17 cellular contexts compared by ENCODE assay signal in genomic region chr19:52142001-52142595, GRCh38. TPM values are rescaled to one million over a fixed set of nuclear protein-coding genes. Genes with fewer than 3 reads are reported as not detected.
DNase-seq lines count a peak whose midpoint lies in the region; ATAC-seq, FAIRE-seq and TF ChIP-seq lines count a peak whose summit lies in the region.
"Had no signal": no experiment of that assay in that cellular context is flagged by ENCODE, and none has a peak within 500 bp of the region (broad histone marks: within the 10 kb centered on the region; RNA-seq: fewer than 3 reads in every experiment).

No MANE protein-coding gene starts in this region.

- TF ChIP-seq CTCF in PC-9 (conservative IDR thresholded peaks at IDR 0.05) (no peak), epithelial cell of esophagus (IDR thresholded peaks at IDR 0.05; ENCODE audit: insufficient read depth, low read depth, low read length, missing control alignments) (no peak), neural progenitor cell (IDR thresholded peaks at IDR 0.05) (no peak)

- H3K36me3 Mint-ChIP-seq in neural progenitor cell: peaks cover 13% of the 10 kb centered on the region

- intact Hi-C loops in PC-9 (cut with micrococcal nuclease; ENCODE audit: unreplicated experiment): no loop called here

- H2AFZ ChIP-seq in PC-9 (no peak overlapping the region), neural progenitor cell (replicated peaks) (no peak overlapping the region)
- H2AFZ ChIP-seq: GM23338 had no signal

- peak; percentile 52 for DNase-seq in HPDE6-E6E7 (ENCODE audit: extremely low spot score)
- peak; percentile 50 to 94 for DNase-seq in PC-9
- DNase-seq in epithelial cell of esophagus (ENCODE audit: low read depth): peak; percentile 95
- no peak for DNase-seq in neural progenitor cell (ENCODE audit: low spot score)
- DNase-seq in small intestine: no peak
- DNase-seq: CD8-positive, alpha-beta memory T cell; DMS 273 treated with DMSO at 0.1 percent for 48 hours; EL; Karpas-422; NCI-H187 treated with DMSO at 0.1 percent for 48 hours; NCI-H2171 treated with DMSO at 0.1 percent for 48 hours; NCI-H774; Peyer's patch had no signal

- CTCF ChIA-PET in PC-9 (lab: Charles Lee): no interaction called here

- ATAC-seq in GM21381 (IDR thresholded peaks at IDR 0.05; ENCODE audit: unreplicated experiment) (no peak), GM21447 (IDR thresholded peaks at IDR 0.05; ENCODE audit: unreplicated experiment) (no peak), GM18519 (IDR thresholded peaks at IDR 0.05; ENCODE audit: low FRiP score, unreplicated experiment) (no peak)
- ATAC-seq: GM23338 had no signal

- H3K4me1 ChIP-seq in PC-9 (replicated peaks; ENCODE audit: insufficient read depth) (peaks cover 24% of the 10 kb centered on the region), neural progenitor cell (peaks cover 6% of the 10 kb centered on the region), small intestine (ENCODE audit: control insufficient read depth in 2 of 2, insufficient read depth in 1 of 2, low read depth in 1 of 2, low read length in 1 of 2) (peaks cover 0 to 2% of the 10 kb centered on the region in 2 donors)

- H3K36me3 ChIP-seq in PC-9 (ENCODE audit: low read depth) (no peaks in the 10 kb centered on the region), neural progenitor cell (peaks cover 5% of the 10 kb centered on the region), small intestine (ENCODE audit: control insufficient read depth in 2 of 2, insufficient read depth in 2 of 2, low read length in 2 of 2) (no peaks in the 10 kb centered on the region)
- H3K36me3 ChIP-seq: Peyer's patch had no signal

- H3K9me3 Mint-ChIP-seq in neural progenitor cell: peaks cover 46% of the 10 kb centered on the region

- H3K27ac Mint-ChIP-seq in neural progenitor cell: peak overlapping the region; percentile 5
- H3K27ac Mint-ChIP-seq: GM23338 had no signal

- H3K9me3 ChIP-seq in PC-9 (ENCODE audit: insufficient read depth, low read depth) (peaks cover 61% of the 10 kb centered on the region; the same call in 1 of the 2 replicates), neural progenitor cell (ENCODE audit: low read depth) (no peaks in the 10 kb centered on the region), small intestine (ENCODE audit: control insufficient read depth, low read depth) (no peaks in the 10 kb centered on the region)

- H4K20me1 ChIP-seq in PC-9 (ENCODE audit: insufficient read depth) (no peaks in the 10 kb centered on the region), neural progenitor cell (ENCODE audit: low read depth) (no peaks in the 10 kb centered on the region)

- no peak overlapping the region for H3K9ac ChIP-seq in neural progenitor cell

- BruUV-seq in PC-9 (replicated peaks; lab: Mats Ljungman, UMichigan): no TSS peak

- H3K9me2 ChIP-seq in PC-9 (ENCODE audit: insufficient read depth): no peaks in the 10 kb centered on the region

- H3K4me2 ChIP-seq in PC-9 (peak overlapping the region; percentile 56), neural progenitor cell (no peak overlapping the region)
- H3K4me2 ChIP-seq: GM23338 had no signal

- peaks cover 9% of the 10 kb centered on the region for H3K27me3 Mint-ChIP-seq in neural progenitor cell (ENCODE audit: insufficient read depth, low read depth)

- peaks cover 11% of the 10 kb centered on the region for H3K4me1 Mint-ChIP-seq in neural progenitor cell

- peak overlapping the region; percentile 34; the same call in 1 of the 2 replicates for H3K4me3 ChIP-seq in PC-9
- no peak overlapping the region for H3K4me3 ChIP-seq in epithelial cell of esophagus (ENCODE audit: low read length)
- no peak overlapping the region for H3K4me3 ChIP-seq in neural progenitor cell
- H3K4me3 ChIP-seq in small intestine (ENCODE audit: low read depth in 1 of 2, low read length in 2 of 2): no peak overlapping the region
- H3K4me3 ChIP-seq: GM23338, Peyer's patch had no signal

- H3F3A ChIP-seq in PC-9 (ENCODE audit: insufficient read depth, low read depth) (peaks cover 33% of the 10 kb centered on the region), neural progenitor cell (ENCODE audit: low read depth) (peaks cover 22% of the 10 kb centered on the region)

- H3K27me3 ChIP-seq in PC-9 (ENCODE audit: insufficient read depth, low read depth) (no peaks in the 10 kb centered on the region), neural progenitor cell (no peaks in the 10 kb centered on the region), small intestine (ENCODE audit: control insufficient read depth in 2 of 2, insufficient read depth in 2 of 2, low read length in 2 of 2) (no peaks in the 10 kb centered on the region)
- H3K27me3 ChIP-seq: Peyer's patch had no signal

- FAIRE-seq in small intestine (lab: Jason Lieb, UNC): no peak

- H3K27ac ChIP-seq in PC-9 (peak overlapping the region; percentile 44), neural progenitor cell (no peak overlapping the region), small intestine (ENCODE audit: low read depth in 1 of 2, low read length in 1 of 2) (no peak overlapping the region)
- H3K27ac ChIP-seq: Peyer's patch had no signal

- H3K79me2 ChIP-seq in PC-9 (ENCODE audit: low read depth): peaks cover 15% of the 10 kb centered on the region
- peaks cover 20% of the 10 kb centered on the region for H3K79me2 ChIP-seq in neural progenitor cell (ENCODE audit: low read depth)

- POLR2A ChIA-PET in PC-9 (lab: Charles Lee; ENCODE audit: unreplicated experiment): interaction anchor here (0.6 to 1.1 kb wide), 3 partner anchors 47 to 68 kb away, joined by 3 to 6 read pairs (median 5); partner anchors contain the start of gene PPP2R1A

- no peak overlapping the region for H3K4me3 Mint-ChIP-seq in neural progenitor cell
- H3K4me3 Mint-ChIP-seq: GM23338 had no signal

- WGBS in small intestine, 3 donors: 84 to 87% (median 85%) methylated on average over 3 of the region's 3 CpGs

RNA-seq across cellular contexts. Expression of gene ZNF616, which starts 2.4 kb away (rescaled TPM):
- total RNA-seq in PC-9 (2021): 9.9 and 12.6 TPM in 2 replicates
- total RNA-seq in neural progenitor cell (ENCODE audit: low replicate concordance): 26.8 and 38.4 TPM in 2 replicates
- 1 to 10 TPM; 1.1 to 2.5 (median 1.9) TPM for polyA plus RNA-seq in small intestine

RNA-seq across cellular contexts. Expression of gene ZNF836, which starts 29.3 kb away (rescaled TPM):
- total RNA-seq in PC-9 (2021): 12.2 and 14.3 TPM in 2 replicates
- total RNA-seq in neural progenitor cell (ENCODE audit: low replicate concordance): 8.3 and 8.8 TPM in 2 replicates
- 1 to 10 TPM; 1.8 to 3.9 (median 3.0) TPM for polyA plus RNA-seq in small intestine

RNA-seq across cellular contexts. Expression of gene ZNF841, which starts 46.5 kb away (rescaled TPM):
- total RNA-seq in PC-9 (2021) (20.4 and 24.9 TPM in 2 replicates), neural progenitor cell (ENCODE audit: low replicate concordance) (17.6 and 18.3 TPM in 2 replicates)
- polyA plus RNA-seq in small intestine: 1 to 10 TPM; 4.1 to 9.7 (median 7.6) TPM

RNA-seq across cellular contexts. Expression of gene PPP2R1A, which starts 47.8 kb away (rescaled TPM):
- 316 and 324 TPM in 2 replicates for total RNA-seq in PC-9 (2021)
- 218 and 367 TPM in 2 replicates for total RNA-seq in neural progenitor cell (ENCODE audit: low replicate concordance)
- polyA plus RNA-seq in small intestine: 100 to 1,000 TPM; 131 to 147 (median 144) TPM

Comparison
In these comparisons a context has a peak if more than half of its experiments do, and no peak if none do; other contexts are left out.
1. DNase-seq: peak in HPDE6-E6E7 (single experiment), PC-9 (2 of 2) and epithelial cell of esophagus (single experiment); none in neural progenitor cell (single experiment) and small intestine (single experiment).